Comparison of ENCODE assay signal across 9 cellular contexts in the genomic region with DNA sequence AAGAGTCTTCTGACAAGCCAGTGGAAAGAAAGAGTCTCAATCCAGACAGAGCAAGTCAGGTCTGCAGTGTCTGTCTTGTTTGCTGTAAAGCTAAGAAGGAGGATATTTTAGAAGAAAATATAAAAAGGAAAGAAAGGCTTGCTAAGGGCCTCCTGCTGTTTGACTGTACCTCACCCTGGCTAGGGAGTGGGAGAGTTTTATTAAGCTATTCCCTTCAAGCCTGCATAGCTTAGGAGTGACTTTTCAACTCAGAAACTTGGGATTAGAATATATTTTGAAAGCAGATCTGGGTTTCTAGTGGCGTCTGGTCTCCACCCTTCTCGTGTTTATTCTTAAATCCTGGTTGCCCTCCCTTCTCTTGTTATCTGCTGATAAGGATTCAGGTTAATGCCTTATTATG.
DNase-seq lines count a peak whose midpoint lies in the region; ATAC-seq and TF ChIP-seq lines count a peak whose summit lies in the region.
"Had no signal": no experiment of that assay in that cellular context is flagged by ENCODE, and none has a peak within 500 bp of the region (broad histone marks: within the 10 kb centered on the region; RNA-seq: fewer than 3 reads in every experiment).

No MANE protein-coding gene starts in this region.

- CTCF ChIA-PET in activated naive CD4-positive, alpha-beta T cell treated with anti-CD3 and anti-CD28 coated beads for 36 hours (lab: Charles Lee), result no interaction called here
- CTCF ChIA-PET in MCF 10A (lab: Yijun Ruan, JAX), result interaction anchor here (0.5 to 2.2 kb wide), 4 partner anchors 33 to 662 kb away, joined by 3 to 5 read pairs (median 3); no protein-coding TSS in a partner anchor

- no peak for DNase-seq in activated naive CD4-positive, alpha-beta T cell treated with anti-CD3 and anti-CD28 coated beads for 36 hours
- no peak for DNase-seq in activated naive CD4-positive, alpha-beta T cell (lab: John Stamatoyannopoulos, UW)
- DNase-seq in MCF 10A (ENCODE audit: unreplicated experiment), result no peak
- DNase-seq in lung (ENCODE audit: low spot score), result no peak
- no peak for DNase-seq in tibial artery
- DNase-seq in NCI-H446 treated with DMSO at 0.1 percent for 48 hours (lab: John Stamatoyannopoulos, UW), result no peak
- DNase-seq in SW 1271 (lab: John Stamatoyannopoulos, UW), result no peak
- DNase-seq: NCI-H1694 had no signal

- H3K27me3 Mint-ChIP-seq in activated naive CD4-positive, alpha-beta T cell treated with anti-CD3 and anti-CD28 coated beads for 36 hours (ENCODE audit: low read depth), result no peaks in the 10 kb centered on the region
- H3K27me3 Mint-ChIP-seq in MCF 10A (ENCODE audit: insufficient read depth, unreplicated experiment), result no peaks in the 10 kb centered on the region

- peak overlapping the region; percentile 11 to 73 for H3K27ac ChIP-seq in lung (ENCODE audit: low read depth in 1 of 2, low read length in 1 of 2)
- peak overlapping the region; percentile 1 to 49 for H3K27ac ChIP-seq in tibial artery

- ATAC-seq in lung (ENCODE audit: insufficient read depth, low FRiP score) (no peak), GM21717 (IDR thresholded peaks at IDR 0.05; ENCODE audit: unreplicated experiment) (no peak)

- H3K36me3 Mint-ChIP-seq in activated naive CD4-positive, alpha-beta T cell treated with anti-CD3 and anti-CD28 coated beads for 36 hours (ENCODE audit: low read depth), result peaks cover 6% of the 10 kb centered on the region
- H3K36me3 Mint-ChIP-seq in MCF 10A (ENCODE audit: insufficient read depth, unreplicated experiment), result peaks cover 5% of the 10 kb centered on the region

- TF ChIP-seq CTCF in MCF 10A (IDR thresholded peaks at IDR 0.05; ENCODE audit: unreplicated experiment) (no peak), lung (IDR thresholded peaks at IDR 0.05; ENCODE audit: control extremely low read depth, extremely low read depth) (no peak), tibial artery (IDR thresholded peaks at IDR 0.05) (no peak)

- peaks cover 6% of the 10 kb centered on the region for H3K9me3 Mint-ChIP-seq in activated naive CD4-positive, alpha-beta T cell treated with anti-CD3 and anti-CD28 coated beads for 36 hours
- no peaks in the 10 kb centered on the region for H3K9me3 Mint-ChIP-seq in MCF 10A (ENCODE audit: unreplicated experiment)

- POLR2A ChIA-PET in MCF 10A (lab: Yijun Ruan, JAX), result interaction anchor here (0.6 to 3.0 kb wide), 11 partner anchors 8 to 945 kb away, joined by 3 to 49 read pairs (median 4); partner anchors contain the start of genes FOXO1 and WBP4

- no peaks in the 10 kb centered on the region for H3K27me3 ChIP-seq in lung (ENCODE audit: control insufficient read depth, insufficient read depth)
- H3K27me3 ChIP-seq in tibial artery, result no peaks in the 10 kb centered on the region

- TSS peak; percentile 80 for BruUV-seq in MCF 10A (replicated peaks; lab: Mats Ljungman, UMichigan)

- peaks cover 13% of the 10 kb centered on the region for H3K4me1 Mint-ChIP-seq in activated naive CD4-positive, alpha-beta T cell treated with anti-CD3 and anti-CD28 coated beads for 36 hours (ENCODE audit: low read depth)
- H3K4me1 Mint-ChIP-seq in MCF 10A (ENCODE audit: insufficient read depth, unreplicated experiment), result peaks cover 69% of the 10 kb centered on the region

- 64 to 90% methylated on average over 2 of the region's 2 CpGs for WGBS in lung, 2 donors

- H3K4me1 ChIP-seq in lung (ENCODE audit: control insufficient read depth in 2 of 2, insufficient read depth in 2 of 2, low read length in 2 of 2) (no peaks in the 10 kb centered on the region), tibial artery (peaks cover 0 to 29% (median 0%) of the 10 kb centered on the region in 4 donors)

- H3K36me3 ChIP-seq in lung (ENCODE audit: control insufficient read depth in 2 of 2, insufficient read depth in 2 of 2, low read length in 2 of 2), result no peaks in the 10 kb centered on the region
- H3K36me3 ChIP-seq in tibial artery, result no peaks in the 10 kb centered on the region

- H3K9me3 ChIP-seq in lung (ENCODE audit: control insufficient read depth in 2 of 2, insufficient read depth in 1 of 2, low read length in 1 of 2), result no peaks in the 10 kb centered on the region
- H3K9me3 ChIP-seq in tibial artery, result no peaks in the 10 kb centered on the region

- no peak overlapping the region for H3K4me3 Mint-ChIP-seq in activated naive CD4-positive, alpha-beta T cell treated with anti-CD3 and anti-CD28 coated beads for 36 hours
- no peak overlapping the region for H3K4me3 Mint-ChIP-seq in MCF 10A (ENCODE audit: unreplicated experiment)

- H3K27ac Mint-ChIP-seq in activated naive CD4-positive, alpha-beta T cell treated with anti-CD3 and anti-CD28 coated beads for 36 hours, result peak overlapping the region; percentile 66
- peak overlapping the region; percentile 99 for H3K27ac Mint-ChIP-seq in MCF 10A (ENCODE audit: low read depth, unreplicated experiment)

- H3K4me3 ChIP-seq in lung (no peak overlapping the region), tibial artery (no peak overlapping the region)

- intact Hi-C loops in activated naive CD4-positive, alpha-beta T cell treated with anti-CD3 and anti-CD28 coated beads for 36 hours (cut with micrococcal nuclease), result no loop called here
- intact Hi-C loops in MCF 10A (cut with micrococcal nuclease) (no loop called here), tibial artery (cut with DNase I; ENCODE audit: low total_unique reads) (no loop called here)
